18 cellular contexts compared by ENCODE assay signal in the genomic region with DNA sequence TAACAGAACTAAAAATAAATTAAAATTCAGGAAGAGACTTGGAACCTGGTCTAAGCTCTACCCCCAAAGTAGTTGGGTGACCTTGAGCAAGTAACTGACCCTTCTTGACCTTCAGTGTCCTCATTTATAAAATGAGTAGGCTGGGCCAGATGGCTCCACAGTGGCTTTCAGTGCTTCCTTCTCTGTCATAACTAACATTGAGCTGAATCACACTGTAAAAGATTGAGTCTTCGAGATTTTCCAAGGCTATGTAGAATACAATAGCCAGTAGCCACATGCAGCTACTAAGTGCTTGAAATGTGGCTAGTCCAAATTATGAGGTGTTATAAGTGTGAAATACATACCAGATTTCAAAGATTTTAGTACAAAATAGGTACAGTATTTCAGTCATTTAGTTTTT.
"Had no signal": no experiment of that assay in that cellular context is flagged by ENCODE, and none has a peak within 500 bp of the region (broad histone marks: within the 10 kb centered on the region; RNA-seq: fewer than 3 reads in every experiment).

No MANE protein-coding gene starts in this region.

- ATAC-seq: activated CD4-positive, alpha-beta T cell treated with anti-CD3 and anti-CD28 coated beads for 36 hours; activated naive CD4-positive, alpha-beta T cell treated with anti-CD3 and anti-CD28 coated beads, Interleukin-2, amount 50 U/mL, for 72 hours; gastrocnemius medialis; natural killer cell; WTC11 had no signal

- H3K9me3 Mint-ChIP-seq: activated naive CD4-positive, alpha-beta T cell treated with anti-CD3 and anti-CD28 coated beads, Interleukin-2, amount 50 U/mL, for 72 hours; activated T-helper 1 cell treated with anti-CD3 and anti-CD28 coated beads, Interleukin-12 subunit alpha, Interleukin-12 subunit beta, Interleukin-2, Interleukin-4 antibody, amounts not matched to agents 30 ng/mL and 10 ng/mL and 1 ng/mL, durations not matched to agents 14 hours and 24 hours and 36 hours; T-helper 2 cell treated with Interferon-gamma antibody and Interleukin-4, amounts not matched to agents 5 μg/mL and 100 μg/mL, for 36 hours; WTC11 had no signal

- H3K4me1 Mint-ChIP-seq: natural killer cell had no signal

- H3K4me3 Mint-ChIP-seq: activated CD4-positive, alpha-beta T cell treated with anti-CD3 and anti-CD28 coated beads for 36 hours; activated T-helper 1 cell treated with anti-CD3 and anti-CD28 coated beads, Interleukin-12 subunit alpha, Interleukin-12 subunit beta, Interleukin-2, Interleukin-4 antibody, amounts not matched to agents 30 ng/mL and 10 ng/mL and 1 ng/mL, durations not matched to agents 14 hours and 24 hours and 36 hours; natural killer cell; T-helper 2 cell treated with Interferon-gamma antibody and Interleukin-4, amounts not matched to agents 5 μg/mL and 100 μg/mL, for 36 hours; WTC11 had no signal

- H3K27ac Mint-ChIP-seq: activated CD4-positive, alpha-beta T cell treated with anti-CD3 and anti-CD28 coated beads for 36 hours; activated naive CD4-positive, alpha-beta T cell treated with anti-CD3 and anti-CD28 coated beads, Interleukin-2, amount 50 U/mL, for 72 hours; activated T-helper 1 cell treated with anti-CD3 and anti-CD28 coated beads, Interleukin-12 subunit alpha, Interleukin-12 subunit beta, Interleukin-2, Interleukin-4 antibody, amounts not matched to agents 30 ng/mL and 10 ng/mL and 1 ng/mL, durations not matched to agents 14 hours and 24 hours and 36 hours; natural killer cell; T-helper 2 cell treated with Interferon-gamma antibody and Interleukin-4, amounts not matched to agents 5 μg/mL and 100 μg/mL, for 36 hours; WTC11 had no signal

- H3K27me3 ChIP-seq: gastrocnemius medialis, thyroid gland had no signal

- DNase-seq: activated CD4-positive, alpha-beta T cell treated with anti-CD3 and anti-CD28 coated beads for 36 hours; activated CD4-positive, alpha-beta T cell treated with anti-CD3 and anti-CD28 coated beads, Interleukin-2, amount 50 U/mL, for 48 hours; activated gamma-delta T cell treated with Interleukin-2 at 50 U/mL for 16 hours; adrenal gland; dorsolateral prefrontal cortex; erythroblast; gastrocnemius medialis; head of caudate nucleus; natural killer cell; spleen; stimulated activated CD8-positive, alpha-beta memory T cell treated with anti-CD3 and anti-CD28 coated beads, Interleukin-4, amount 100 ng/mL, for 48 hours; stimulated activated naive CD4-positive, alpha-beta T cell; thyroid gland had no signal

- H3K27ac ChIP-seq: adrenal gland, dorsolateral prefrontal cortex, gastrocnemius medialis, parathyroid adenoma, spleen, thyroid gland had no signal

- H3K4me1 ChIP-seq: adrenal gland, gastrocnemius medialis, parathyroid adenoma, spleen, thyroid gland had no signal

- H3K36me3 Mint-ChIP-seq: activated naive CD4-positive, alpha-beta T cell treated with anti-CD3 and anti-CD28 coated beads, Interleukin-2, amount 50 U/mL, for 72 hours; natural killer cell; WTC11 had no signal
